10 cellular contexts compared by ENCODE assay signal in the genomic region with DNA sequence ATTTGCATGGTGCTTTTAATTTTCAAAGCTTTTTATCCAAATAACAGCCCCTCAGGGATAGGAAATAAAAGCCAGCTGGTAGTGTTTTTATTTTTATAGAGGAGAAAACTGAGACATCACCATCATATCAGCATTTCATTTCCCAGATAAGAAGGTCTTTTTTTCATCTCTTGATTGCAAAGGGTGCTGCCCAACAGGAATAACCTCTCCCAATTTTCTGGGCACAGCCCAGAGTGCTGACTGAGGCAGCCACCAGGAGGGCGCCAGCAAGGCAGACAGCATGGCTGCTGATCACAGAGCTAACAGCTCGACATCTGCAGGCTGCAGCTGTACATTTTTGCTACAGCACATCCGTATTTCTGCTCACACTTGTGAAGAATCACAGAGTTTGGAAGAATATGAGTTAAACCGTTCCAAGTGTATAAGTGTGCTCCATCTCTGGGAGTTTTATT.
DNase-seq lines count a peak whose midpoint lies in the region; ATAC-seq and TF ChIP-seq lines count a peak whose summit lies in the region.
"Had no signal": no experiment of that assay in that cellular context is flagged by ENCODE, and none has a peak within 500 bp of the region (broad histone marks: within the 10 kb centered on the region; RNA-seq: fewer than 3 reads in every experiment).

No MANE protein-coding gene starts in this region.

- CTCF ChIA-PET in T-cell (lab: Charles Lee), result no interaction called here

- no peak overlapping the region for H3K14ac ChIP-seq in H9 (ENCODE audit: insufficient read depth, low read length)

- no peak overlapping the region for H4K8ac ChIP-seq in H9 (replicated peaks; ENCODE audit: insufficient read length, low read depth, low read length)

- no peaks in the 10 kb centered on the region for H3K23me2 ChIP-seq in H9 (ENCODE audit: insufficient read length, low read depth, low read length, poor library complexity, severe bottlenecking)

- H2BK20ac ChIP-seq in H9 (ENCODE audit: low read depth, low read length, poor library complexity, severe bottlenecking), result no peak overlapping the region

- H3K4me1 Mint-ChIP-seq in H9 (peaks cover 11 to 13% of the 10 kb centered on the region in 2 experiments), T-cell (peaks cover 13 to 24% (median 22%) of the 10 kb centered on the region in 3 donors)

- no peak overlapping the region for H3K56ac ChIP-seq in H9 (ENCODE audit: insufficient read length, low read depth, low read length)

- no peak overlapping the region for H3T11ph ChIP-seq in H9 (ENCODE audit: low read length)

- H3K27me3 Mint-ChIP-seq in H9 (ENCODE audit: low read depth), result no peaks in the 10 kb centered on the region
- no peaks in the 10 kb centered on the region for H3K27me3 Mint-ChIP-seq in T-cell

- H4K5ac ChIP-seq in H9 (ENCODE audit: insufficient read length, low read depth, low read length), result no peak overlapping the region

- TF ChIP-seq CTCF in H9 (conservative IDR thresholded peaks at IDR 0.05) (peak; percentile 47; the same call in 2 of the 3 replicates), choroid plexus epithelial cell (conservative IDR thresholded peaks at IDR 0.05; ENCODE audit: low read depth, low read length) (peak; percentile 38)

- no peak overlapping the region for H2BK120ac ChIP-seq in H9 (ENCODE audit: low read depth, low read length, poor library complexity, severe bottlenecking)

- no peaks in the 10 kb centered on the region for H3K79me1 ChIP-seq in H9 (ENCODE audit: insufficient read depth, low read depth, low read length, poor library complexity, severe bottlenecking)

- no peaks in the 10 kb centered on the region for H3K9me3 Mint-ChIP-seq in H9
- H3K9me3 Mint-ChIP-seq in T-cell, result no peaks in the 10 kb centered on the region

- no peak overlapping the region for H3K23ac ChIP-seq in H9 (ENCODE audit: insufficient read length, low read depth, low read length)

- POLR2A ChIA-PET in T-cell (lab: Charles Lee), result interaction anchor here in 1 of 2 donors (0.6 kb wide), 1 partner anchor 190 kb away, joined by 3 read pairs; no protein-coding TSS in a partner anchor

- H3K4me3 Mint-ChIP-seq in H9, result no peak overlapping the region
- no peak overlapping the region for H3K4me3 Mint-ChIP-seq in T-cell

- no peak overlapping the region for H3K4ac ChIP-seq in H9 (ENCODE audit: low read depth, low read length)

- no peaks in the 10 kb centered on the region for H3K9me3 ChIP-seq in H9 (ENCODE audit: control insufficient read depth, low read depth, low read length)
- H3K9me3 ChIP-seq: ascending aorta, esophagus squamous epithelium had no signal

- H3K4me3 ChIP-seq in choroid plexus epithelial cell (ENCODE audit: low read depth, low read length), result no peak overlapping the region
- H3K4me3 ChIP-seq: ascending aorta, esophagus squamous epithelium had no signal

- H2BK12ac ChIP-seq in H9 (ENCODE audit: insufficient read length, low read depth, low read length), result no peak overlapping the region

- H2BK5ac ChIP-seq in H9 (ENCODE audit: insufficient read length, low read length), result no peak overlapping the region

- no peak overlapping the region for H3K27ac Mint-ChIP-seq in H9
- no peak overlapping the region for H3K27ac Mint-ChIP-seq in T-cell

- DNase-seq in H9 (no peak), NCI-H446 (lab: John Stamatoyannopoulos, UW) (peak; percentile 81 to 85), choroid plexus epithelial cell (ENCODE audit: low read depth) (peak; percentile 17), occipital lobe (lab: John Stamatoyannopoulos, UW) (peak; percentile 44), amniotic stem cell (lab: John Stamatoyannopoulos, UW) (no peak), T-cell (no peak)
- DNase-seq: activated CD8-positive, alpha-beta memory T cell treated with anti-CD3 and anti-CD28 coated beads for 24 hours; esophagus squamous epithelium had no signal

- H3K9ac ChIP-seq in H9 (ENCODE audit: extremely low read depth, insufficient read length, low read length), result no peak overlapping the region

- no peak overlapping the region for H4K91ac ChIP-seq in H9 (ENCODE audit: insufficient read length, low read depth, low read length)

- no peak overlapping the region for H2AFZ ChIP-seq in H9 (ENCODE audit: low read length)

- H2BK15ac ChIP-seq in H9 (ENCODE audit: low read depth, low read length), result no peak overlapping the region

- no peaks in the 10 kb centered on the region for H3K36me3 Mint-ChIP-seq in H9 (ENCODE audit: insufficient read depth in 1 of 3, low read depth in 3 of 3)
- H3K36me3 Mint-ChIP-seq in T-cell, result peaks cover 9% of the 10 kb centered on the region

- H2AK5ac ChIP-seq in H9 (ENCODE audit: insufficient read length, low read length), result no peak overlapping the region

- H3K4me2 ChIP-seq in H9 (ENCODE audit: insufficient read depth, insufficient read length, low read length), result no peak overlapping the region

- no peaks in the 10 kb centered on the region for H4K20me1 ChIP-seq in H9 (ENCODE audit: control insufficient read depth, insufficient read depth, insufficient read length)

- H3K27ac ChIP-seq in H9 (ENCODE audit: insufficient read length, low read depth, low read length), result no peak overlapping the region
- H3K27ac ChIP-seq: ascending aorta had no signal

- no peaks in the 10 kb centered on the region for H3K79me2 ChIP-seq in H9 (ENCODE audit: insufficient read depth, low read length)

- H3K4me1 ChIP-seq in H9 (ENCODE audit: insufficient read depth, low read length), result no peaks in the 10 kb centered on the region

- no CpG with 5 or more reads among the region's 4 CpGs for WGBS in H9 (ENCODE audit: extremely low coverage, insufficient read length, low lambda C conversion rate)

- H3K18ac ChIP-seq in H9 (ENCODE audit: insufficient read length, low read depth, low read length), result no peak overlapping the region

- no peaks in the 10 kb centered on the region for H3K27me3 ChIP-seq in H9 (ENCODE audit: insufficient read depth, low read length)
- H3K27me3 ChIP-seq: ascending aorta, esophagus squamous epithelium had no signal

- ATAC-seq in T-cell (replicated peaks in 1 of 4), result no peak
- no peak for ATAC-seq in GM21526 (IDR thresholded peaks at IDR 0.05; ENCODE audit: low FRiP score, unreplicated experiment)

Comparison
In these comparisons a context has a peak if more than half of its experiments do, and no peak if none do; other contexts are left out.
1. DNase-seq: peak in NCI-H446 (2 of 2), choroid plexus epithelial cell (single experiment) and occipital lobe (single experiment); none in H9 (single experiment), amniotic stem cell (single experiment) and T-cell (0 of 34).